In the genomic region with DNA sequence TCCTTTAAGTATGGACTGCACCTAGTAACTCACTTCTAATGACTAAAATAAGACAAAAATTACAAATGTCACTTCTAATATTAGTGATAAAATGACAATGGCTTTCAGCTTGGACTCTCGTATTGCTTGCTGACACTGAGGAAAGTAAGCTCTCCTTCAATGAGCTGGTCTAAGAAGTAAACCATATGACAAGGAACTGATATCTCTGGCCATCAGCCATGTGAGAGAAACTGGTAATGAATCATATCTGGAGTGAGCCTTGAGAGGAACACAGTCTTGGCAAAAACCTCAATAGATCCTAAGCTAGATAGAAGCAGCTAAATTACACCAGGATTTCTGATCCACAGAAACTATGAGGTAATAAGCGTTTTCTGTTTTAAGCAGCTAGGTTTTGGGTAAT, we compare ENCODE assay signal across 21 cellular contexts.
DNase-seq lines count a peak whose midpoint lies in the region; ATAC-seq, FAIRE-seq and TF ChIP-seq lines count a peak whose summit lies in the region.
"Had no signal": no experiment of that assay in that cellular context is flagged by ENCODE, and none has a peak within 500 bp of the region (broad histone marks: within the 10 kb centered on the region; RNA-seq: fewer than 3 reads in every experiment).

No MANE protein-coding gene starts in this region.

- H3K14ac ChIP-seq in H1 (ENCODE audit: insufficient read length): no peak overlapping the region

- H2AFZ ChIP-seq in H1 (ENCODE audit: low read length): peak overlapping the region; percentile 64; the same call in 1 of the 2 replicates
- H2AFZ ChIP-seq: hepatocyte, PC-9 had no signal

- H3K23me2 ChIP-seq in H1 (ENCODE audit: low read depth, low read length): no peaks in the 10 kb centered on the region

- no peak for TF ChIP-seq POLR2A in H1 (IDR thresholded peaks at IDR 0.05; ENCODE audit: control extremely low read depth in 1 of 2, low read depth in 2 of 2, low read length in 2 of 2)

- no peak for TF ChIP-seq RAD21 in H1 (IDR thresholded peaks at IDR 0.05 in 1 of 2, conservative IDR thresholded peaks at IDR 0.05 in 1 of 2; ENCODE audit: low read depth in 2 of 2, low read length in 2 of 2)

- H2BK5ac ChIP-seq in H1 (ENCODE audit: low read depth, low read length): no peak overlapping the region

- no peak overlapping the region for H3K4me2 ChIP-seq in H1 (ENCODE audit: insufficient read depth in 1 of 2, low read depth in 2 of 2, low read length in 2 of 2)
- H3K4me2 ChIP-seq: BLaER1, hepatocyte, PC-9 had no signal

- H3K4ac ChIP-seq in H1 (replicated peaks; ENCODE audit: insufficient read length, low read depth, low read length): no peak overlapping the region

- no peak overlapping the region for H3K27ac ChIP-seq in H1 (ENCODE audit: low read depth, low read length)
- H3K27ac ChIP-seq: 22Rv1, BLaER1, hepatocyte, HL-60, PC-9, SJSA1 had no signal

- CTCF ChIA-PET in H1 (lab: Charles Lee; ENCODE audit: partially characterized antibody): interaction anchor here (2.3 kb wide), 1 partner anchor 15 kb away, joined by 14 read pairs; no protein-coding TSS in a partner anchor

- no peak overlapping the region for H2BK15ac ChIP-seq in H1 (ENCODE audit: low read length)

- H3K79me1 ChIP-seq in H1 (ENCODE audit: low read depth, low read length): no peaks in the 10 kb centered on the region

- no peaks in the 10 kb centered on the region for H3K79me2 ChIP-seq in H1 (ENCODE audit: control insufficient read depth in 1 of 2, insufficient read depth in 2 of 2, low read length in 2 of 2)
- H3K79me2 ChIP-seq: hepatocyte had no signal

- no peak overlapping the region for H3K56ac ChIP-seq in H1 (replicated peaks; ENCODE audit: insufficient read length, low read depth, low read length)

- H3K4me3 ChIP-seq in H1 (ENCODE audit: extremely low read depth in 1 of 4, insufficient read depth in 2 of 4, low read depth in 3 of 4, low read length in 4 of 4): no peak overlapping the region
- H3K4me3 ChIP-seq: BLaER1, hepatocyte, PC-9, SJSA1 had no signal

- H4K91ac ChIP-seq in H1 (replicated peaks; ENCODE audit: insufficient read length, low read length): no peak overlapping the region

- no peak for FAIRE-seq in H1 (lab: Jason Lieb, UNC)
- FAIRE-seq: GM12892 had no signal

- POLR2A ChIA-PET in H1 (lab: Charles Lee; ENCODE audit: partially characterized antibody): no interaction called here

- H4K20me1 ChIP-seq in H1 (replicated peaks in 1 of 2; ENCODE audit: control insufficient read depth in 1 of 2, insufficient read depth in 2 of 2, low read length in 2 of 2): no peaks in the 10 kb centered on the region
- H4K20me1 ChIP-seq: BLaER1 had no signal

- TF ChIP-seq CTCF in H1 (IDR thresholded peaks at IDR 0.05; ENCODE audit: control extremely low read depth in 1 of 3, insufficient read depth in 1 of 3, low read depth in 1 of 3, low read length in 3 of 3): no peak

- no peaks in the 10 kb centered on the region for H3K9me3 ChIP-seq in H1 (ENCODE audit: insufficient read depth in 2 of 2, low read depth in 1 of 2, low read length in 1 of 2)
- H3K9me3 ChIP-seq: SJSA1 had no signal

- H3K27me3 ChIP-seq in H1 (replicated peaks in 1 of 4; ENCODE audit: control insufficient read depth in 3 of 4, extremely low read depth in 1 of 4, insufficient read depth in 3 of 4, low read length in 3 of 4): no peaks in the 10 kb centered on the region
- H3K27me3 ChIP-seq: BLaER1, hepatocyte, SJSA1 had no signal

- H3K23ac ChIP-seq in H1 (ENCODE audit: insufficient read length): no peak overlapping the region

- no peak overlapping the region for H3K18ac ChIP-seq in H1 (ENCODE audit: extremely low read depth, low read length)

- TF ChIP-seq EP300 in H1 (IDR thresholded peaks at IDR 0.05; ENCODE audit: borderline replicate concordance in 1 of 2, low read depth in 2 of 2, low read length in 2 of 2): no peak

- H4K5ac ChIP-seq in H1 (ENCODE audit: insufficient read length, low read depth, low read length): no peak overlapping the region

- no peak overlapping the region for H2AK5ac ChIP-seq in H1 (ENCODE audit: low read depth, low read length)

- no peak for ATAC-seq in HG03571 (IDR thresholded peaks at IDR 0.05; ENCODE audit: unreplicated experiment)

- H3K4me1 ChIP-seq in H1 (replicated peaks in 1 of 4; ENCODE audit: control insufficient read depth in 3 of 4, insufficient read depth in 4 of 4, low read length in 3 of 4): no peaks in the 10 kb centered on the region
- H3K4me1 ChIP-seq: BLaER1, SJSA1 had no signal

- H3K36me3 ChIP-seq in H1 (ENCODE audit: control insufficient read depth in 2 of 4, insufficient read depth in 4 of 4, low read length in 3 of 4): peaks cover 0 to 3% (median 0%) of the 10 kb centered on the region in 4 experiments; a peak in 1 of 8 replicates
- H3K36me3 ChIP-seq: BLaER1, SJSA1 had no signal

- H2BK20ac ChIP-seq in H1 (ENCODE audit: low read length): no peak overlapping the region

- 87% methylated on average over 2 of the region's 2 CpGs; no CpG with 5 or more reads in 1 of the 2 experiments for WGBS in H1 (ENCODE audit: extremely low coverage in 1 of 2, insufficient coverage in 1 of 2, insufficient read length in 1 of 2, insufficient replicate concordance in 2 of 2, low coverage in 1 of 2, low lambda C conversion rate in 2 of 2, missing lambda C conversion rate in 1 of 2), 2 experiments

- H2BK120ac ChIP-seq in H1 (replicated peaks; ENCODE audit: low read depth, low read length): no peak overlapping the region

- peak; percentile 31 for DNase-seq in SIG-M5 treated with dmso at 0.1 percent for 504 hours (lab: John Stamatoyannopoulos, UW; ENCODE audit: unreplicated experiment)
- DNase-seq in SIG-M5 (lab: John Stamatoyannopoulos, UW): no peak
- peak; percentile 77 for DNase-seq in SK-N-DZ (ENCODE audit: low spot score)
- DNase-seq in H1 (ENCODE audit: low read depth in 1 of 2, low spot score in 2 of 2): no peak
- peak; percentile 21 for DNase-seq in stromal cell of bone marrow (ENCODE audit: low read depth)
- no peak for DNase-seq in T-helper 2 cell
- no peak for DNase-seq in NCI-H2171 (lab: John Stamatoyannopoulos, UW)
- DNase-seq: activated CD4-positive, alpha-beta T cell treated with anti-CD3 and anti-CD28 coated beads for 4 hours; activated effector memory CD4-positive, alpha-beta T cell treated with anti-CD3 and anti-CD28 coated beads, Interleukin-2, amount 50 U/mL, for 16 hours; amygdala; effector memory CD4-positive, alpha-beta T cell; KBM-7; NCI-H1092 treated with DMSO at 0.1 percent for 48 hours had no signal

- H4K8ac ChIP-seq in H1 (ENCODE audit: extremely low read depth, insufficient read depth, low read length): no peak overlapping the region

- no peak overlapping the region for H3K9ac ChIP-seq in H1 (replicated peaks in 1 of 4; ENCODE audit: extremely low read depth in 1 of 4, low read depth in 3 of 4, low read length in 3 of 4)
- H3K9ac ChIP-seq: BLaER1 had no signal

- H2BK12ac ChIP-seq in H1 (ENCODE audit: low read depth, low read length): no peak overlapping the region

TF ChIP-seq in H1, 55 proteins besides CTCF, POLR2A, EP300 and RAD21:
- no peak for TF ChIP-seq SIX5 (IDR thresholded peaks at IDR 0.05; ENCODE audit: low read depth, low read length)
- TF ChIP-seq KDM4A (IDR thresholded peaks at IDR 0.05; ENCODE audit: low read depth, low read length, severe bottlenecking): no peak
TF ChIP-seq in H1: peak in this region for 0.

Comparison
In these comparisons a context has a peak if more than half of its experiments do, and no peak if none do; other contexts are left out.
1. DNase-seq: peak in SIG-M5 treated with dmso at 0.1 percent for 504 hours (single experiment), SK-N-DZ (single experiment) and stromal cell of bone marrow (single experiment); none in SIG-M5 (single experiment), H1 (0 of 2), T-helper 2 cell (0 of 5) and NCI-H2171 (single experiment).